In the genomic region with DNA sequence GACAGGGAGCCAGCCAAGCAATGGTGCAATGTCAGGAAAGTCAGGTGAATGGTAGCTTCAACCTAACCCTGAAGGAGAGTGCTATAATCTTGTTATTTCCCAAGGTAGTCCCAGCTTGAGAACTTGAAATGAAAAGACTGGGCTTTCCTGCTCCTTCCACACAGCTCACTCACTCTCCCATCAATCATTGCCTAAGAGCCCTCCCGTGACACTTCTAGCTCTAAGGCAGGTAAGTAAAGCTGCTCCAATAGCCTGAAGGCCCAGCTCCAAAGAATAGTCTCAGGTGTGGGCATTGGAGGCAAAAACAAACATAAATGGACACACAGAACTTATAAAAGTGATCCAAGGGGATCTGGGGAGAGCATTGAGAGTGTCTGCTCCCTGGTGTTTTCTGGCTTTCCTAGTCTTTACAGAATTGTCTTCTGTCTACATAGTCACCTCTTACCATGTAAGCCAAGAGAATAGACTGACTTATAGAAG, we compare ENCODE assay signal across 18 cellular contexts.
"Had no signal": no experiment of that assay in that cellular context is flagged by ENCODE, and none has a peak within 500 bp of the region (broad histone marks: within the 10 kb centered on the region; RNA-seq: fewer than 3 reads in every experiment).

No MANE protein-coding gene starts in this region.

- ATAC-seq: esophagus mucosa, WTC11 had no signal

- DNase-seq: activated CD4-positive, alpha-beta T cell treated with anti-CD3 and anti-CD28 coated beads for 48 hours; activated CD8-positive, alpha-beta memory T cell treated with anti-CD3 and anti-CD28 coated beads, Interleukin-2, amount 50 U/mL, for 48 hours; activated gamma-delta T cell; activated naive CD4-positive, alpha-beta T cell; activated naive CD8-positive, alpha-beta T cell treated with anti-CD3 and anti-CD28 coated beads, Interleukin-2, amount 10 ng/mL, durations not matched to agents 7 days and 5 days; activated T-cell treated with anti-CD3 and anti-CD28 coated beads for 4 hours; activated T-cell treated with anti-CD3 and anti-CD28 coated beads, Interleukin-2, amount 50 U/mL, for 24 hours; cerebellar nuclear complex; colonic mucosa; effector CD8-positive, alpha-beta T cell; foreskin melanocyte; head of caudate nucleus; hippocampal formation had no signal

- H3K36me3 ChIP-seq: ascending aorta, breast epithelium, cardiac muscle cell, colonic mucosa had no signal

- H3K27me3 ChIP-seq: ascending aorta, breast epithelium, cardiac muscle cell, colonic mucosa had no signal

- H3K27ac ChIP-seq: ascending aorta, breast epithelium, cardiac muscle cell, colonic mucosa had no signal

- H3K9me3 ChIP-seq: ascending aorta, breast epithelium, colonic mucosa had no signal

- H3K4me3 ChIP-seq: ascending aorta, breast epithelium, cardiac muscle cell, colonic mucosa had no signal

- H3K4me1 ChIP-seq: ascending aorta, breast epithelium, colonic mucosa had no signal
